2 cellular contexts compared by ENCODE assay signal in genomic region chr2:70142590-70143313, GRCh38.
A peak's percentile ranks its signal among the peaks of the same experiment; 100 is the strongest.
TF ChIP-seq lines count a peak whose summit lies in the region.

No MANE protein-coding gene starts in this region.

TF ChIP-seq in A549, 52 proteins besides CTCF, POLR2A, EP300 and RAD21 (continued from another document):
- TF ChIP-seq, protein P1, sequence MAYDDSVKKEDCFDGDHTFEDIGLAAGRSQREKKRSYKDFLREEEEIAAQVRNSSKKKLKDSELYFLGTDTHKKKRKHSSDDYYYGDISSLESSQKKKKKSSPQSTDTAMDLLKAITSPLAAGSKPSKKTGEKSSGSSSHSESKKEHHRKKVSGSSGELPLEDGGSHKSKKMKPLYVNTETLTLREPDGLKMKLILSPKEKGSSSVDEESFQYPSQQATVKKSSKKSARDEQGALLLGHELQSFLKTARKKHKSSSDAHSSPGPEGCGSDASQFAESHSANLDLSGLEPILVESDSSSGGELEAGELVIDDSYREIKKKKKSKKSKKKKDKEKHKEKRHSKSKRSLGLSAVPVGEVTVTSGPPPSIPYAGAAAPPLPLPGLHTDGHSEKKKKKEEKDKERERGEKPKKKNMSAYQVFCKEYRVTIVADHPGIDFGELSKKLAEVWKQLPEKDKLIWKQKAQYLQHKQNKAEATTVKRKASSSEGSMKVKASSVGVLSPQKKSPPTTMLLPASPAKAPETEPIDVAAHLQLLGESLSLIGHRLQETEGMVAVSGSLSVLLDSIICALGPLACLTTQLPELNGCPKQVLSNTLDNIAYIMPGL (CRISPR knock-in tag; IDR thresholded peaks at IDR 0.05; ENCODE audit: borderline replicate concordance): no peak
- TF ChIP-seq, protein P2, sequence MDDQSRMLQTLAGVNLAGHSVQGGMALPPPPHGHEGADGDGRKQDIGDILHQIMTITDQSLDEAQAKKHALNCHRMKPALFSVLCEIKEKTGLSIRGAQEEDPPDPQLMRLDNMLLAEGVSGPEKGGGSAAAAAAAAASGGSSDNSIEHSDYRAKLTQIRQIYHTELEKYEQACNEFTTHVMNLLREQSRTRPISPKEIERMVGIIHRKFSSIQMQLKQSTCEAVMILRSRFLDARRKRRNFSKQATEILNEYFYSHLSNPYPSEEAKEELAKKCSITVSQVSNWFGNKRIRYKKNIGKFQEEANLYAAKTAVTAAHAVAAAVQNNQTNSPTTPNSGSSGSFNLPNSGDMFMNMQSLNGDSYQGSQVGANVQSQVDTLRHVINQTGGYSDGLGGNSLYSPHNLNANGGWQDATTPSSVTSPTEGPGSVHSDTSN (IDR thresholded peaks at IDR 0.05): no peak; the same call in 1 of the 2 replicates
- TF ChIP-seq MAZ (IDR thresholded peaks at IDR 0.05; ENCODE audit: borderline replicate concordance, low read depth, low read length): peak; percentile 91
- TF ChIP-seq RARB (CRISPR knock-in tag; IDR thresholded peaks at IDR 0.05): no peak
- TF ChIP-seq CHD2 (IDR thresholded peaks at IDR 0.05; ENCODE audit: low read length, partially characterized antibody): peak; percentile 80
- TF ChIP-seq TFCP2L1 (CRISPR knock-in tag; IDR thresholded peaks at IDR 0.05): peak; percentile 78; the same call in 1 of the 2 replicates
- no peak for TF ChIP-seq CBX2 (IDR thresholded peaks at IDR 0.05; ENCODE audit: borderline replicate concordance, low read depth)
- peak; percentile 35; the same call in 2 of the 3 replicates for TF ChIP-seq BCL3 (IDR thresholded peaks at IDR 0.05)
- 0 out of 2 replicates have a peak, but pooled peaks have one; percentile 33 for TF ChIP-seq ELK1 (IDR thresholded peaks at IDR 0.05; ENCODE audit: low read depth, low read length)
- peak; percentile 10; the same call in 1 of the 2 replicates for TF ChIP-seq JUNB (IDR thresholded peaks at IDR 0.05)

TF ChIP-seq in K562, 482 proteins besides CTCF, POLR2A, EP300 and RAD21 (continued from another document and continues in another):
- peak; percentile 93 for TF ChIP-seq CLOCK (CRISPR knock-in tag; IDR thresholded peaks at IDR 0.05; ENCODE audit: borderline replicate concordance)
- TF ChIP-seq, protein P3, sequence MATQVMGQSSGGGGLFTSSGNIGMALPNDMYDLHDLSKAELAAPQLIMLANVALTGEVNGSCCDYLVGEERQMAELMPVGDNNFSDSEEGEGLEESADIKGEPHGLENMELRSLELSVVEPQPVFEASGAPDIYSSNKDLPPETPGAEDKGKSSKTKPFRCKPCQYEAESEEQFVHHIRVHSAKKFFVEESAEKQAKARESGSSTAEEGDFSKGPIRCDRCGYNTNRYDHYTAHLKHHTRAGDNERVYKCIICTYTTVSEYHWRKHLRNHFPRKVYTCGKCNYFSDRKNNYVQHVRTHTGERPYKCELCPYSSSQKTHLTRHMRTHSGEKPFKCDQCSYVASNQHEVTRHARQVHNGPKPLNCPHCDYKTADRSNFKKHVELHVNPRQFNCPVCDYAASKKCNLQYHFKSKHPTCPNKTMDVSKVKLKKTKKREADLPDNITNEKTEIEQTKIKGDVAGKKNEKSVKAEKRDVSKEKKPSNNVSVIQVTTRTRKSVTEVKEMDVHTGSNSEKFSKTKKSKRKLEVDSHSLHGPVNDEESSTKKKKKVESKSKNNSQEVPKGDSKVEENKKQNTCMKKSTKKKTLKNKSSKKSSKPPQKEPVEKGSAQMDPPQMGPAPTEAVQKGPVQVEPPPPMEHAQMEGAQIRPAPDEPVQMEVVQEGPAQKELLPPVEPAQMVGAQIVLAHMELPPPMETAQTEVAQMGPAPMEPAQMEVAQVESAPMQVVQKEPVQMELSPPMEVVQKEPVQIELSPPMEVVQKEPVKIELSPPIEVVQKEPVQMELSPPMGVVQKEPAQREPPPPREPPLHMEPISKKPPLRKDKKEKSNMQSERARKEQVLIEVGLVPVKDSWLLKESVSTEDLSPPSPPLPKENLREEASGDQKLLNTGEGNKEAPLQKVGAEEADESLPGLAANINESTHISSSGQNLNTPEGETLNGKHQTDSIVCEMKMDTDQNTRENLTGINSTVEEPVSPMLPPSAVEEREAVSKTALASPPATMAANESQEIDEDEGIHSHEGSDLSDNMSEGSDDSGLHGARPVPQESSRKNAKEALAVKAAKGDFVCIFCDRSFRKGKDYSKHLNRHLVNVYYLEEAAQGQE (CRISPR knock-in tag; IDR thresholded peaks at IDR 0.05; ENCODE audit: low read depth): no peak
- peak; percentile 85; the same call in 1 of the 2 replicates for TF ChIP-seq KAT7 (CRISPR knock-in tag; IDR thresholded peaks at IDR 0.05; ENCODE audit: borderline replicate concordance)
- no peak for TF ChIP-seq ZNF717 (CRISPR knock-in tag; IDR thresholded peaks at IDR 0.05)
- no peak for TF ChIP-seq ZNF561 (CRISPR knock-in tag; conservative IDR thresholded peaks at IDR 0.05)
- TF ChIP-seq ZKSCAN1 (IDR thresholded peaks at IDR 0.05; ENCODE audit: low read depth, low read length): no peak
- no peak for TF ChIP-seq BMI1 (IDR thresholded peaks at IDR 0.05; ENCODE audit: low read length)
- TF ChIP-seq ZSCAN32 (CRISPR knock-in tag; IDR thresholded peaks at IDR 0.05): no peak
- TF ChIP-seq, protein P1 (CRISPR knock-in tag; IDR thresholded peaks at IDR 0.05): peak; percentile 51; the same call in 1 of the 2 replicates
- no peak; the same call in none of the 2 replicates for TF ChIP-seq ZNF395 (CRISPR knock-in tag; IDR thresholded peaks at IDR 0.05)
- 0 out of 2 replicates have a peak, but pooled peaks have one; percentile 17 for TF ChIP-seq TCF7L2 (IDR thresholded peaks at IDR 0.05; ENCODE audit: low read depth, low read length)
- peak in 1 of 2 experiments; percentile 94; a peak in 2 of 4 replicates for TF ChIP-seq ZNF318 (IDR thresholded peaks at IDR 0.05; ENCODE audit: borderline replicate concordance in 1 of 2, low read depth in 1 of 2)
- TF ChIP-seq ETV1 (tag; conservative IDR thresholded peaks at IDR 0.05; ENCODE audit: low read depth): peak; percentile 100
- TF ChIP-seq PHF21A (IDR thresholded peaks at IDR 0.05; ENCODE audit: borderline replicate concordance, low read depth): peak; percentile 62; the same call in 1 of the 2 replicates
- TF ChIP-seq ZNF263 (CRISPR knock-in tag; IDR thresholded peaks at IDR 0.05; ENCODE audit: borderline replicate concordance): no peak; the same call in 1 of the 2 replicates
- TF ChIP-seq, protein P4, sequence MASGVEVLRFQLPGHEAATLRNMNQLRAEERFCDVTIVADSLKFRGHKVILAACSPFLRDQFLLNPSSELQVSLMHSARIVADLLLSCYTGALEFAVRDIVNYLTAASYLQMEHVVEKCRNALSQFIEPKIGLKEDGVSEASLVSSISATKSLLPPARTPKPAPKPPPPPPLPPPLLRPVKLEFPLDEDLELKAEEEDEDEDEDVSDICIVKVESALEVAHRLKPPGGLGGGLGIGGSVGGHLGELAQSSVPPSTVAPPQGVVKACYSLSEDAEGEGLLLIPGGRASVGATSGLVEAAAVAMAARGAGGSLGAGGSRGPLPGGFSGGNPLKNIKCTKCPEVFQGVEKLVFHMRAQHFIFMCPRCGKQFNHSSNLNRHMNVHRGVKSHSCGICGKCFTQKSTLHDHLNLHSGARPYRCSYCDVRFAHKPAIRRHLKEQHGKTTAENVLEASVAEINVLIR (CRISPR knock-in tag; IDR thresholded peaks at IDR 0.05): peak; percentile 95
- TF ChIP-seq CBX8 (IDR thresholded peaks at IDR 0.05; ENCODE audit: borderline replicate concordance, extremely low read depth, low read depth, low read length, poor library complexity, severe bottlenecking): no peak
- TF ChIP-seq ZNF280A (IDR thresholded peaks at IDR 0.05; ENCODE audit: low read depth, partially characterized antibody): no peak
- no peak for TF ChIP-seq KAT2B (IDR thresholded peaks at IDR 0.05; ENCODE audit: low read depth, low read length)
- peak; percentile 96 for TF ChIP-seq CCNT2 (IDR thresholded peaks at IDR 0.05; ENCODE audit: borderline replicate concordance, extremely low read depth, insufficient read length, low read depth, low read length)
